20 cellular contexts compared by ENCODE assay signal in the genomic region with DNA sequence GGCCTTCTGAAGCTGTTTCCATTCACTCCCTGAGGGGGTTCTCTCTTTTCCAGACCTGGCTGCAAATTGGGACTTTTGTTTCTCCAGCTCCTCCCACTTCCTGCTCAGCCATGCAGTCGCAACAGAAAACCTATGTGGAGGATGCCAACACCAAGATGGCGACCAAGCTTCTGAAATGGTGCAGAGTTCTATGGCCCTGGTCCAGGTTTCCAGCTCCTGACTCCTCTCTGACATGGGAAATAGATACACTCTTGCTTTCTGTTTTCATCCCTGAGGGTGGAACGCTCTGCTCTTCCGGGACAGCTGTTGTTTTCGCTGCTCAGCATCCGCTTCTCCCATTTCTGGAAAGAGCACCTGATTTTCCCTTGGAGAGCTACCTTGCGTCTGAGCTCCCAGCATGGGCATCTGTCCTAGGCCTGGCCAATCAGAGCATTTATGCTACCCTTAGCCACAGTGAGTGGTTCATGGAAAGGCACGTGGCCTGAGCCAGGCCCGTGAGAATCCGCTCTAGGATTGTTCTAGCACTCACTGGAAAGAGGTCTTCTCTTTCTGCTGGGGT. TPM values are rescaled to one million over a fixed set of nuclear protein-coding genes. Genes with fewer than 3 reads are reported as not detected.
A peak's percentile ranks its signal among the peaks of the same experiment; 100 is the strongest.
DNase-seq lines count a peak whose midpoint lies in the region; ATAC-seq and TF ChIP-seq lines count a peak whose summit lies in the region.
"Had no signal": no experiment of that assay in that cellular context is flagged by ENCODE, and none has a peak within 500 bp of the region (broad histone marks: within the 10 kb centered on the region; RNA-seq: fewer than 3 reads in every experiment).

No MANE protein-coding gene starts in this region.

- H3K4me3 Mint-ChIP-seq in Caco-2 (ENCODE audit: unreplicated experiment), result no peak overlapping the region
- H3K4me3 Mint-ChIP-seq in activated T-helper 1 cell treated with anti-CD3 and anti-CD28 coated beads, Interleukin-12 subunit alpha, Interleukin-12 subunit beta, Interleukin-2, Interleukin-4 antibody, amounts not matched to agents 30 ng/mL and 10 ng/mL and 1 ng/mL, durations not matched to agents 14 hours and 24 hours and 36 hours, result no peak overlapping the region
- H3K4me3 Mint-ChIP-seq: T-helper 2 cell treated with Interferon-gamma antibody and Interleukin-4, amounts not matched to agents 5 μg/mL and 100 μg/mL, for 36 hours had no signal

- H3K36me3 Mint-ChIP-seq in Caco-2 (ENCODE audit: insufficient read depth, unreplicated experiment), result peaks cover 11% of the 10 kb centered on the region
- no peaks in the 10 kb centered on the region for H3K36me3 Mint-ChIP-seq in activated T-helper 1 cell treated with anti-CD3 and anti-CD28 coated beads, Interleukin-12 subunit alpha, Interleukin-12 subunit beta, Interleukin-2, Interleukin-4 antibody, amounts not matched to agents 30 ng/mL and 10 ng/mL and 1 ng/mL, durations not matched to agents 14 hours and 24 hours and 36 hours (ENCODE audit: low read depth)

- CTCF ChIA-PET in Caco-2 (lab: Charles Lee), result no interaction called here

- H3K9me3 Mint-ChIP-seq in Caco-2 (ENCODE audit: unreplicated experiment), result no peaks in the 10 kb centered on the region
- no peaks in the 10 kb centered on the region for H3K9me3 Mint-ChIP-seq in activated T-helper 1 cell treated with anti-CD3 and anti-CD28 coated beads, Interleukin-12 subunit alpha, Interleukin-12 subunit beta, Interleukin-2, Interleukin-4 antibody, amounts not matched to agents 30 ng/mL and 10 ng/mL and 1 ng/mL, durations not matched to agents 14 hours and 24 hours and 36 hours
- H3K9me3 Mint-ChIP-seq: T-helper 2 cell treated with Interferon-gamma antibody and Interleukin-4, amounts not matched to agents 5 μg/mL and 100 μg/mL, for 36 hours had no signal

- no peaks in the 10 kb centered on the region for H3K27me3 ChIP-seq in Caco-2 (replicated peaks; ENCODE audit: control insufficient read depth, insufficient read depth, low read length)

- H3K27ac ChIP-seq in angular gyrus (ENCODE audit: low read depth, low read length), result peak overlapping the region; percentile 62
- H3K27ac ChIP-seq: C4-2B had no signal

- POLR2A ChIA-PET in Caco-2 (lab: Charles Lee), result no interaction called here

- no peak for TF ChIP-seq CTCF in Caco-2 (IDR thresholded peaks at IDR 0.05; ENCODE audit: insufficient read depth in 1 of 2, low read depth in 1 of 2, low read length in 1 of 2, severe bottlenecking in 1 of 2, unreplicated experiment in 1 of 2)

- no peak overlapping the region for H3K27ac Mint-ChIP-seq in Caco-2 (ENCODE audit: unreplicated experiment)
- H3K27ac Mint-ChIP-seq in activated T-helper 1 cell treated with anti-CD3 and anti-CD28 coated beads, Interleukin-12 subunit alpha, Interleukin-12 subunit beta, Interleukin-2, Interleukin-4 antibody, amounts not matched to agents 30 ng/mL and 10 ng/mL and 1 ng/mL, durations not matched to agents 14 hours and 24 hours and 36 hours, result no peak overlapping the region
- H3K27ac Mint-ChIP-seq: T-helper 2 cell treated with Interferon-gamma antibody and Interleukin-4, amounts not matched to agents 5 μg/mL and 100 μg/mL, for 36 hours had no signal

- in situ Hi-C loops in G401 (cut with HindIII; ENCODE audit: low sequenced_read_pairs), result loop anchor here (25.0 kb wide), 1 partner anchor 264 kb away; no protein-coding TSS in a partner anchor

- no peaks in the 10 kb centered on the region for H3K27me3 Mint-ChIP-seq in Caco-2 (ENCODE audit: insufficient read depth, unreplicated experiment)
- peaks cover 5% of the 10 kb centered on the region for H3K27me3 Mint-ChIP-seq in activated T-helper 1 cell treated with anti-CD3 and anti-CD28 coated beads, Interleukin-12 subunit alpha, Interleukin-12 subunit beta, Interleukin-2, Interleukin-4 antibody, amounts not matched to agents 30 ng/mL and 10 ng/mL and 1 ng/mL, durations not matched to agents 14 hours and 24 hours and 36 hours (ENCODE audit: insufficient read depth)

- no peaks in the 10 kb centered on the region for H3K36me3 ChIP-seq in Caco-2 (ENCODE audit: control insufficient read depth, insufficient read depth, low read length)

- ATAC-seq in Right ventricle myocardium superior (ENCODE audit: poor library complexity), result peak; percentile 7

- no peaks in the 10 kb centered on the region for H3K9me3 ChIP-seq in Caco-2
- H3K9me3 ChIP-seq: SK-N-SH had no signal

- peak; percentile 33 for DNase-seq in G401 (ENCODE audit: low spot score)
- DNase-seq in Right ventricle myocardium superior, result no peak
- DNase-seq in pons (ENCODE audit: low spot score), result peak; percentile 41
- no peak for DNase-seq in Caco-2
- no peak for DNase-seq in activated T-helper 1 cell treated with anti-CD3 and anti-CD28 coated beads, Interleukin-12 subunit alpha, Interleukin-12 subunit beta, Interleukin-2, Interleukin-4 antibody, amounts not matched to agents 30 ng/mL and 10 ng/mL and 1 ng/mL, durations not matched to agents 14 hours and 24 hours and 36 hours (ENCODE audit: low spot score)
- DNase-seq in NCI-H226, result no peak
- DNase-seq in SIG-M5 treated with dmso at 0.1 percent for 504 hours (lab: John Stamatoyannopoulos, UW; ENCODE audit: unreplicated experiment), result no peak
- DNase-seq: activated CD4-positive, alpha-beta T cell treated with anti-CD3 and anti-CD28 coated beads, Interleukin-2, amount 50 U/mL, for 48 hours; amniotic stem cell; central memory CD4-positive, alpha-beta T cell; effector memory CD4-positive, alpha-beta T cell; KBM-7; NCI-H187 treated with DMSO at 0.1 percent for 48 hours; NCI-H446; NK-92 treated with Interleukin-12 subunit alpha and Interleukin-12 subunit beta, amount 100 ng/mL, for 24 hours; SK-N-SH; stimulated activated CD8-positive, alpha-beta memory T cell treated with anti-CD3 and anti-CD28 coated beads, Interleukin-4, amount 100 ng/mL, for 48 hours had no signal

- no peaks in the 10 kb centered on the region for H3K4me1 Mint-ChIP-seq in Caco-2 (ENCODE audit: low read depth, unreplicated experiment)
- H3K4me1 Mint-ChIP-seq in activated T-helper 1 cell treated with anti-CD3 and anti-CD28 coated beads, Interleukin-12 subunit alpha, Interleukin-12 subunit beta, Interleukin-2, Interleukin-4 antibody, amounts not matched to agents 30 ng/mL and 10 ng/mL and 1 ng/mL, durations not matched to agents 14 hours and 24 hours and 36 hours (ENCODE audit: low read depth), result no peaks in the 10 kb centered on the region

- no peak overlapping the region for H3K4me3 ChIP-seq in Caco-2 (ENCODE audit: low read depth, low read length)

- intact Hi-C loops in Right ventricle myocardium superior (cut with DNase I) (loop anchor here (10.0 kb wide), 1 partner anchor 112 kb away; no protein-coding TSS in a partner anchor), Caco-2 (cut with micrococcal nuclease; ENCODE audit: unreplicated experiment) (no loop called here)
- intact Hi-C loops in activated T-helper 1 cell treated with anti-CD3 and anti-CD28 coated beads, Interleukin-12 subunit alpha, Interleukin-12 subunit beta, Interleukin-2, Interleukin-4 antibody, amounts not matched to agents 30 ng/mL and 10 ng/mL and 1 ng/mL, durations not matched to agents 14 hours and 24 hours and 36 hours (cut with micrococcal nuclease), result no loop called here

- H3K4me1 ChIP-seq in Caco-2, result no peaks in the 10 kb centered on the region

- BruUV-seq in Caco-2 (replicated peaks; lab: Mats Ljungman, UMichigan), result no TSS peak

RNA-seq across cellular contexts. Expression of a gene that starts 8.1 kb away (rescaled TPM):
- total RNA-seq in G401 (2014; rRNA removed; shearing (Covaris generic)), result 0.88 and 2.5 TPM in 2 replicates
- total RNA-seq in Right ventricle myocardium superior (83.7 TPM), Caco-2 (2022) (7.6 and 14.0 TPM in 2 replicates)
- not detected in 2 replicates for total RNA-seq in activated T-helper 1 cell treated with anti-CD3 and anti-CD28 coated beads, Interleukin-12 subunit alpha, Interleukin-12 subunit beta, Interleukin-2, Interleukin-4 antibody, amounts not matched to agents 30 ng/mL and 10 ng/mL and 1 ng/mL, durations not matched to agents 14 hours and 24 hours and 36 hours

Comparison
In these comparisons a context has a peak if more than half of its experiments do, and no peak if none do; other contexts are left out.
1. DNase-seq: peak in G401 (single experiment) and pons (single experiment); none in Right ventricle myocardium superior (single experiment), Caco-2 (0 of 2), activated T-helper 1 cell treated with anti-CD3 and anti-CD28 coated beads, Interleukin-12 subunit alpha, Interleukin-12 subunit beta, Interleukin-2, Interleukin-4 antibody, amounts not matched to agents 30 ng/mL and 10 ng/mL and 1 ng/mL, durations not matched to agents 14 hours and 24 hours and 36 hours (single experiment), NCI-H226 (single experiment) and SIG-M5 treated with dmso at 0.1 percent for 504 hours (single experiment).